20 cellular contexts compared by ENCODE assay signal in genomic region chr2:157856157-157856455, GRCh38. TPM values are rescaled to one million over a fixed set of nuclear protein-coding genes. Genes with fewer than 3 reads are reported as not detected.
A peak's percentile ranks its signal among the peaks of the same experiment; 100 is the strongest.
DNase-seq lines count a peak whose midpoint lies in the region; FAIRE-seq and TF ChIP-seq lines count a peak whose summit lies in the region.
"Had no signal": no experiment of that assay in that cellular context is flagged by ENCODE, and none has a peak within 500 bp of the region (broad histone marks: within the 10 kb centered on the region; RNA-seq: fewer than 3 reads in every experiment).

No MANE protein-coding gene starts in this region.

- H2AFZ ChIP-seq in astrocyte (ENCODE audit: low read depth, low read length): no peak overlapping the region
- no peak overlapping the region for H2AFZ ChIP-seq in osteoblast (ENCODE audit: low read length)

- H3K27me3 Mint-ChIP-seq in T-helper 1 cell treated with Interleukin-12 subunit alpha and Interleukin-12 subunit beta and Interleukin-4 antibody, amounts not matched to agents 30 μg/mL and 1 μg/mL, for 36 hours (ENCODE audit: low read depth): no peaks in the 10 kb centered on the region
- H3K27me3 Mint-ChIP-seq in astrocyte (ENCODE audit: low read depth, unreplicated experiment): no peaks in the 10 kb centered on the region
- H3K27me3 Mint-ChIP-seq: activated CD8-positive, alpha-beta memory T cell treated with anti-CD3 and anti-CD28 coated beads, Interleukin-2, amount 10 ng/mL, durations not matched to agents 7 days and 5 days had no signal

- peak overlapping the region; percentile 26 for H3K4me3 ChIP-seq in astrocyte (ENCODE audit: insufficient read depth, low read depth, low read length)
- peak overlapping the region; percentile 28 for H3K4me3 ChIP-seq in osteoblast (ENCODE audit: insufficient read depth, low read length)
- H3K4me3 ChIP-seq: adrenal gland, mucosa of descending colon had no signal

- peak overlapping the region; percentile 82 for H3K9ac ChIP-seq in astrocyte (ENCODE audit: low read length)

- DNase-seq in T-helper 1 cell (no peak), OCI-M1 (lab: John Stamatoyannopoulos, UW) (peak; percentile 25), astrocyte (ENCODE audit: low read depth) (no peak), osteoblast (ENCODE audit: insufficient read length, low spot score, missing footprints) (no peak), activated gamma-delta T cell treated with Interleukin-2 at 50 U/mL for 16 hours (no peak), anterior cingulate cortex (lab: John Stamatoyannopoulos, UW) (no peak)
- no peak for DNase-seq in stimulated activated CD4-positive, alpha-beta T cell treated with anti-CD3 and anti-CD28 coated beads, Interleukin-15, amount 100 ng/mL, for 24 hours
- DNase-seq: activated CD8-positive, alpha-beta memory T cell treated with anti-CD3 and anti-CD28 coated beads, Interleukin-2, amount 10 ng/mL, durations not matched to agents 7 days and 5 days; adrenal gland; Karpas-422; mucosa of descending colon; NCI-H1417; NK-92 treated with Interleukin-12 subunit alpha and Interleukin-12 subunit beta, amount 100 ng/mL, for 24 hours; nucleus accumbens; SHP77; stimulated activated naive CD4-positive, alpha-beta T cell treated with Interleukin-2 at 50 U/mL for 16 hours had no signal

- no peaks in the 10 kb centered on the region for H3K9me3 ChIP-seq in astrocyte (ENCODE audit: insufficient read depth, low read depth, low read length)
- no peaks in the 10 kb centered on the region for H3K9me3 ChIP-seq in osteoblast (ENCODE audit: low read depth, low read length)
- H3K9me3 ChIP-seq: adrenal gland, mucosa of descending colon had no signal

- H3K4me2 ChIP-seq in astrocyte (ENCODE audit: low read length) (peak overlapping the region; percentile 73), osteoblast (ENCODE audit: insufficient read depth, low read length) (peak overlapping the region; percentile 81)

- H3K4me3 Mint-ChIP-seq in T-helper 1 cell treated with Interleukin-12 subunit alpha and Interleukin-12 subunit beta and Interleukin-4 antibody, amounts not matched to agents 30 μg/mL and 1 μg/mL, for 36 hours: no peak overlapping the region
- no peak overlapping the region for H3K4me3 Mint-ChIP-seq in astrocyte (ENCODE audit: unreplicated experiment)
- H3K4me3 Mint-ChIP-seq: activated CD8-positive, alpha-beta memory T cell treated with anti-CD3 and anti-CD28 coated beads, Interleukin-2, amount 10 ng/mL, durations not matched to agents 7 days and 5 days; CD14-positive monocyte had no signal

- H3K4me1 ChIP-seq in astrocyte (ENCODE audit: insufficient read depth, low read length) (peaks cover 25% of the 10 kb centered on the region), osteoblast (ENCODE audit: insufficient read depth, low read length) (peaks cover 34% of the 10 kb centered on the region)

- TF ChIP-seq CTCF in astrocyte (IDR thresholded peaks at IDR 0.05; ENCODE audit: insufficient read depth, low read depth, low read length) (no peak), osteoblast (IDR thresholded peaks at IDR 0.05; ENCODE audit: extremely low read depth, low read depth, low read length) (no peak)

- no peaks in the 10 kb centered on the region for H3K36me3 ChIP-seq in astrocyte (ENCODE audit: insufficient read depth, low read length)
- no peaks in the 10 kb centered on the region for H3K36me3 ChIP-seq in osteoblast (ENCODE audit: insufficient read depth, low read length)
- H3K36me3 ChIP-seq: adrenal gland had no signal

- H3K27ac ChIP-seq in astrocyte (ENCODE audit: low read depth, low read length) (peak overlapping the region; percentile 98), osteoblast (ENCODE audit: low read depth, low read length) (peak overlapping the region; percentile 100)
- H3K27ac ChIP-seq: 22Rv1, adrenal gland had no signal

- H3K36me3 Mint-ChIP-seq in T-helper 1 cell treated with Interleukin-12 subunit alpha and Interleukin-12 subunit beta and Interleukin-4 antibody, amounts not matched to agents 30 μg/mL and 1 μg/mL, for 36 hours (ENCODE audit: low read depth): peaks cover 38% of the 10 kb centered on the region
- H3K36me3 Mint-ChIP-seq in astrocyte (ENCODE audit: low read depth, unreplicated experiment): peaks cover 4% of the 10 kb centered on the region

- no peaks in the 10 kb centered on the region for H3K9me3 Mint-ChIP-seq in T-helper 1 cell treated with Interleukin-12 subunit alpha and Interleukin-12 subunit beta and Interleukin-4 antibody, amounts not matched to agents 30 μg/mL and 1 μg/mL, for 36 hours
- H3K9me3 Mint-ChIP-seq in astrocyte (ENCODE audit: unreplicated experiment): no peaks in the 10 kb centered on the region

- peaks cover 18% of the 10 kb centered on the region for H3K4me1 Mint-ChIP-seq in T-helper 1 cell treated with Interleukin-12 subunit alpha and Interleukin-12 subunit beta and Interleukin-4 antibody, amounts not matched to agents 30 μg/mL and 1 μg/mL, for 36 hours (ENCODE audit: low read depth)
- H3K4me1 Mint-ChIP-seq in astrocyte (ENCODE audit: low read depth, unreplicated experiment): peaks cover 19% of the 10 kb centered on the region

- H4K20me1 ChIP-seq in astrocyte (ENCODE audit: insufficient read depth, low read length): peaks cover 12% of the 10 kb centered on the region
- peaks cover 4% of the 10 kb centered on the region for H4K20me1 ChIP-seq in osteoblast (ENCODE audit: insufficient read depth, low read length)

- H3K27me3 ChIP-seq in astrocyte (ENCODE audit: insufficient read depth, low read length): no peaks in the 10 kb centered on the region
- no peaks in the 10 kb centered on the region for H3K27me3 ChIP-seq in osteoblast (ENCODE audit: insufficient read depth, low read length)
- H3K27me3 ChIP-seq: adrenal gland had no signal

- H3K27ac Mint-ChIP-seq in T-helper 1 cell treated with Interleukin-12 subunit alpha and Interleukin-12 subunit beta and Interleukin-4 antibody, amounts not matched to agents 30 μg/mL and 1 μg/mL, for 36 hours: peak overlapping the region; percentile 15
- H3K27ac Mint-ChIP-seq in astrocyte (ENCODE audit: unreplicated experiment): peak overlapping the region; percentile 77
- H3K27ac Mint-ChIP-seq: activated CD8-positive, alpha-beta memory T cell treated with anti-CD3 and anti-CD28 coated beads, Interleukin-2, amount 10 ng/mL, durations not matched to agents 7 days and 5 days; CD14-positive monocyte had no signal

- H3K79me2 ChIP-seq in astrocyte (ENCODE audit: insufficient read depth, low read length) (peaks cover 78% of the 10 kb centered on the region), osteoblast (ENCODE audit: insufficient read depth, low read length) (peaks cover 84% of the 10 kb centered on the region)

- no peak for FAIRE-seq in astrocyte (lab: Jason Lieb, UNC)
- FAIRE-seq: GM12892 had no signal

RNA-seq across cellular contexts. Expression of gene ACVR1, which starts 20.0 kb away (rescaled TPM):
- total RNA-seq in astrocyte (45.9 and 54.6 TPM in 2 replicates), osteoblast (52.5 and 53.9 TPM in 2 replicates)
